12 cellular contexts compared by ENCODE assay signal in genomic region chr2:109609352-109610024, GRCh38. TPM values are rescaled to one million over a fixed set of nuclear protein-coding genes. Genes with fewer than 3 reads are reported as not detected.
A peak's percentile ranks its signal among the peaks of the same experiment; 100 is the strongest.
DNase-seq lines count a peak whose midpoint lies in the region; ATAC-seq and TF ChIP-seq lines count a peak whose summit lies in the region.
"Had no signal": no experiment of that assay in that cellular context is flagged by ENCODE, and none has a peak within 500 bp of the region (broad histone marks: within the 10 kb centered on the region; RNA-seq: fewer than 3 reads in every experiment).

No MANE protein-coding gene starts in this region.

- H3K27me3 Mint-ChIP-seq in CD4-positive, alpha-beta T cell = peaks cover 82% of the 10 kb centered on the region
- H3K27me3 Mint-ChIP-seq in dendritic cell treated with granulocyte-macrophage colony-stimulating factor and Interleukin-4, amounts not matched to agents 40 ng/mL and 50 ng/mL, for 4 days = peaks cover 53% of the 10 kb centered on the region
- no peaks in the 10 kb centered on the region for H3K27me3 Mint-ChIP-seq in nephron progenitor cell (ENCODE audit: low read depth, poor library complexity)

- H3K4me1 Mint-ChIP-seq in CD4-positive, alpha-beta T cell (ENCODE audit: low read depth) = peaks cover 21% of the 10 kb centered on the region
- peaks cover 25% of the 10 kb centered on the region for H3K4me1 Mint-ChIP-seq in dendritic cell treated with granulocyte-macrophage colony-stimulating factor and Interleukin-4, amounts not matched to agents 40 ng/mL and 50 ng/mL, for 4 days (ENCODE audit: low read depth)
- H3K4me1 Mint-ChIP-seq in nephron progenitor cell = peaks cover 52% of the 10 kb centered on the region

- DNase-seq in CD4-positive, alpha-beta T cell = no peak
- no peak for DNase-seq in nephron progenitor cell
- no peak for DNase-seq in NCI-H1436 treated with DMSO at 0.1 percent for 48 hours (lab: John Stamatoyannopoulos, UW)
- no peak for DNase-seq in mucosa of gallbladder (ENCODE audit: low spot score)
- no peak for DNase-seq in foreskin melanocyte
- DNase-seq in NAMALWA (ENCODE audit: low spot score) = no peak
- DNase-seq: GF-D8, H7, RPMI8226 had no signal

- intact Hi-C loops in CD4-positive, alpha-beta T cell (cut with DNase I, micrococcal nuclease) = loop anchor here in 1 of 2 experiments (10.0 kb wide), 1 partner anchor 895 kb away; the partner anchor contains the start of gene RANBP2
- intact Hi-C loops in dendritic cell treated with granulocyte-macrophage colony-stimulating factor and Interleukin-4, amounts not matched to agents 40 ng/mL and 50 ng/mL, for 4 days (cut with micrococcal nuclease) = no loop called here

- peak overlapping the region; percentile 62 for H3K4me3 Mint-ChIP-seq in CD4-positive, alpha-beta T cell
- H3K4me3 Mint-ChIP-seq in dendritic cell treated with granulocyte-macrophage colony-stimulating factor and Interleukin-4, amounts not matched to agents 40 ng/mL and 50 ng/mL, for 4 days = peak overlapping the region; percentile 50
- peak overlapping the region; percentile 31 for H3K4me3 Mint-ChIP-seq in nephron progenitor cell

- ATAC-seq in CD4-positive, alpha-beta T cell (ENCODE audit: poor library complexity) = no peak
- ATAC-seq: K562 had no signal

- H3K9me3 Mint-ChIP-seq in CD4-positive, alpha-beta T cell = no peaks in the 10 kb centered on the region
- H3K9me3 Mint-ChIP-seq in dendritic cell treated with granulocyte-macrophage colony-stimulating factor and Interleukin-4, amounts not matched to agents 40 ng/mL and 50 ng/mL, for 4 days = no peaks in the 10 kb centered on the region
- peaks cover 3% of the 10 kb centered on the region for H3K9me3 Mint-ChIP-seq in nephron progenitor cell

- 0 out of 2 replicates have a peak overlapping the region, but pooled peaks have one; percentile 1 for H3K9ac ChIP-seq in HUES64 (ENCODE audit: low read depth, low read length)

- no peaks in the 10 kb centered on the region for H3K36me3 Mint-ChIP-seq in CD4-positive, alpha-beta T cell (ENCODE audit: low read depth)
- H3K36me3 Mint-ChIP-seq in dendritic cell treated with granulocyte-macrophage colony-stimulating factor and Interleukin-4, amounts not matched to agents 40 ng/mL and 50 ng/mL, for 4 days (ENCODE audit: low read depth) = peaks cover 6% of the 10 kb centered on the region
- peaks cover 17% of the 10 kb centered on the region for H3K36me3 Mint-ChIP-seq in nephron progenitor cell (ENCODE audit: low read depth)

- POLR2A ChIA-PET in CD4-positive, alpha-beta T cell (lab: Charles Lee) = interaction anchor here (0.6 to 2.3 kb wide), 2 partner anchors 12 to 20 kb away, joined by 4 to 6 read pairs; no protein-coding TSS in a partner anchor

- H3K36me3 ChIP-seq in HUES64 (ENCODE audit: insufficient read depth, low read length) = no peaks in the 10 kb centered on the region

- no peak overlapping the region for H3K27ac Mint-ChIP-seq in CD4-positive, alpha-beta T cell
- peak overlapping the region; percentile 32 for H3K27ac Mint-ChIP-seq in dendritic cell treated with granulocyte-macrophage colony-stimulating factor and Interleukin-4, amounts not matched to agents 40 ng/mL and 50 ng/mL, for 4 days
- H3K27ac Mint-ChIP-seq in nephron progenitor cell = peak overlapping the region; percentile 72

- H3K27ac ChIP-seq in CD4-positive, alpha-beta T cell (ENCODE audit: low read depth, low read length) = no peak overlapping the region
- no peak overlapping the region for H3K27ac ChIP-seq in HUES64 (ENCODE audit: low read depth, low read length)

- peaks cover 38% of the 10 kb centered on the region for H3K4me1 ChIP-seq in HUES64 (ENCODE audit: insufficient read depth, low read length)

- CTCF ChIA-PET in CD4-positive, alpha-beta T cell (lab: Charles Lee) = interaction anchor here (0.7 to 1.5 kb wide), 2 partner anchors 13 to 65 kb away, joined by 3 read pairs; no protein-coding TSS in a partner anchor

- peaks cover 43% of the 10 kb centered on the region for H3K27me3 ChIP-seq in CD4-positive, alpha-beta T cell (ENCODE audit: control insufficient read depth, insufficient read depth, low read length)
- H3K27me3 ChIP-seq in HUES64 (ENCODE audit: insufficient read depth, low read length) = no peaks in the 10 kb centered on the region

- no peak overlapping the region for H3K4me3 ChIP-seq in HUES64 (ENCODE audit: low read length)
- H3K4me3 ChIP-seq: K562 had no signal

- 60% methylated on average over 7 of the region's 8 CpGs for WGBS in HUES64

- no peaks in the 10 kb centered on the region for H3K9me3 ChIP-seq in CD4-positive, alpha-beta T cell (ENCODE audit: control insufficient read depth, low read length)
- H3K9me3 ChIP-seq in HUES64 (ENCODE audit: insufficient read depth, low read depth, low read length) = no peaks in the 10 kb centered on the region

- TF ChIP-seq CTCF in CD4-positive, alpha-beta T cell (IDR thresholded peaks at IDR 0.05) = no peak
- TF ChIP-seq CTCF in nephron progenitor cell (IDR thresholded peaks at IDR 0.05) = no peak

RNA-seq across cellular contexts. Expression of gene SEPTIN10, which starts 4.3 kb away (rescaled TPM):
- total RNA-seq in CD4-positive, alpha-beta T cell = 1 to 10 TPM; 2.0 to 2.6 TPM
- 73.5 TPM for polyA plus RNA-seq in HUES64 (2013, experiment 1 of 2)
- 90.0 TPM for polyA plus RNA-seq in HUES64 (2013, experiment 2 of 2)
- 63.1 TPM for total RNA-seq in mucosa of gallbladder
- polyA plus RNA-seq: K562 had no signal

RNA-seq across cellular contexts. Expression of gene SOWAHC, which starts 4.7 kb away (rescaled TPM):
- total RNA-seq in CD4-positive, alpha-beta T cell = 1 to 10 TPM; 1.3 to 1.6 TPM
- 8.5 TPM for polyA plus RNA-seq in HUES64 (2013, experiment 1 of 2)
- 10.3 TPM for polyA plus RNA-seq in HUES64 (2013, experiment 2 of 2)
- total RNA-seq in mucosa of gallbladder = 19.4 TPM
- polyA plus RNA-seq: K562 had no signal

Comparison
In these comparisons a context has a peak if more than half of its experiments do, and no peak if none do; other contexts are left out.
1. RNA of gene SEPTIN10, which starts 4.3 kb away (total RNA-seq): 63.1 TPM in mucosa of gallbladder (single experiment); 2.0 to 2.6 TPM in CD4-positive, alpha-beta T cell; every median in the first group is over 10 times any median in the second.
2. Peak in every context shown above with its lines, with median percentiles within 50 percentile points of each other: H3K4me3 Mint-ChIP-seq.